7 cellular contexts compared by ENCODE assay signal in the genomic region with DNA sequence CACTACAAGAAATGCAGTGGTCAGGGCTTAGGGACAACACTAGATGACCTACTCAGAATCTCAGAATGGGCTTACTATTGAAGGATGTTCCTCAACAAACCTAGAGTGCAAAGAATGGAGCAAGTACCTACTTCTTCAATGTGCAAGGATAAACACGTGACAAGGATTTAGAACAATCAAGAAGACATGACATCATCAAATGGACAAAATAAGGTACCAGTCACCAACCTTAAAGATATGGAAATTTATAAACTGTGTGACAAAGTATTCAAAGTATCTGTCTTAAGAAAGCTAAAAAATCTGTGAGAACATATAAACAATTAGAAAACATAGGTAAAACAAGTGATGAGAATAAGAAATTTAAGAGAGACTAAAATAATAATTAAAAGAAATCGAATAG.
"Had no signal": no experiment of that assay in that cellular context is flagged by ENCODE, and none has a peak within 500 bp of the region (broad histone marks: within the 10 kb centered on the region; RNA-seq: fewer than 3 reads in every experiment).

No MANE protein-coding gene starts in this region.

- H3K4me1 ChIP-seq: HAP-1 had no signal

- H3K4me1 Mint-ChIP-seq: GM23338, IgD-negative memory B cell had no signal

- H3K9me3 Mint-ChIP-seq: GM23338 had no signal

- H2AFZ ChIP-seq: GM23338 had no signal

- FAIRE-seq: H1, H54, HTR-8/SVneo had no signal

- H3K4me2 ChIP-seq: GM23338 had no signal

- H3K27ac Mint-ChIP-seq: GM23338 had no signal

- H3K4me3 ChIP-seq: GM23338, HAP-1 had no signal

- H3K36me3 ChIP-seq: HAP-1 had no signal

- H3K36me3 Mint-ChIP-seq: IgD-negative memory B cell had no signal

- H3K27me3 Mint-ChIP-seq: IgD-negative memory B cell had no signal

- ATAC-seq: GM23338, HCT116 had no signal

- H3K9me3 ChIP-seq: HAP-1 had no signal

- H3K4me3 Mint-ChIP-seq: GM23338, IgD-negative memory B cell had no signal
